8 cellular contexts compared by ENCODE assay signal in the genomic region with DNA sequence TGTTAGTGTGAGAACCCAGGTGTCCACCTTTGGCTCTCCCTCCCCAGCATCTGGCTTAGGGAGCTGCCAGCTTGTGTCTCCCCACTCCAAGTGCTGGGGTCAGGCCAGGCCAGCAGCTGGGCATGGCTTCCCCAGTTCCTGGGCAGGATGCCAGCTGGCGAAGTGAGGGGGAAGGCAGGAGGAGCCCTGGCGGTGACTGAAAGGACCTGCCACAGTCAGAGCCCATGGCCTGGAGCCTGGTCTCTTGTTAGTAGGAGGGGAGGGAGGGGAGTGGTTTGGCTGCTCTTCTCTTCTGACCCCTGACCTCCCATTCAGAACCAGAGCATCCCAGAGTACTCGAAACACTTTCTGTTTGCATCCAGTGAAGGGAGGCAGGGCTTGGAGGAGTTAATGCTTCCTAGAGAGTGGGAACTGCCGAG. TPM values are rescaled to one million over a fixed set of nuclear protein-coding genes. Genes with fewer than 3 reads are reported as not detected.
A peak's percentile ranks its signal among the peaks of the same experiment; 100 is the strongest.
DNase-seq lines count a peak whose midpoint lies in the region; ATAC-seq, FAIRE-seq and TF ChIP-seq lines count a peak whose summit lies in the region.

No MANE protein-coding gene starts in this region.

- H3K9me3 ChIP-seq in BLaER1: no peaks in the 10 kb centered on the region
- no peaks in the 10 kb centered on the region for H3K9me3 ChIP-seq in HUES6 (ENCODE audit: control insufficient read depth, insufficient read depth, low read depth, low read length)
- no peaks in the 10 kb centered on the region for H3K9me3 ChIP-seq in left ventricle myocardium inferior (replicated peaks)
- H3K9me3 ChIP-seq in psoas muscle: no peaks in the 10 kb centered on the region

- peaks cover 47% of the 10 kb centered on the region for H4K20me1 ChIP-seq in BLaER1

- H3K27me3 ChIP-seq in BLaER1: no peaks in the 10 kb centered on the region
- peaks cover 12% of the 10 kb centered on the region; the same call in 1 of the 2 replicates for H3K27me3 ChIP-seq in HUES6 (ENCODE audit: control insufficient read depth, insufficient read depth, low read length)
- no peaks in the 10 kb centered on the region for H3K27me3 ChIP-seq in left ventricle myocardium inferior (ENCODE audit: low read depth)
- H3K27me3 ChIP-seq in psoas muscle (ENCODE audit: insufficient read depth in 3 of 3, low read length in 2 of 3): peaks cover 0 to 18% (median 0%) of the 10 kb centered on the region in 3 donors

- H3K4me3 ChIP-seq in BLaER1 (peak overlapping the region; percentile 92), HUES6 (ENCODE audit: low read depth, low read length) (peak overlapping the region; percentile 21; the same call in 1 of the 2 replicates), left ventricle myocardium inferior (peak overlapping the region; percentile 88), psoas muscle (peak overlapping the region; percentile 28)

- WGBS in psoas muscle, 3 donors: 4 to 8% (median 7%) methylated on average over 4 of the region's 4 CpGs

- H3K36me3 ChIP-seq in BLaER1 (peaks cover 50% of the 10 kb centered on the region), HUES6 (ENCODE audit: control insufficient read depth, insufficient read depth, low read length) (peaks cover 8% of the 10 kb centered on the region), left ventricle myocardium inferior (peaks cover 28% of the 10 kb centered on the region), psoas muscle (ENCODE audit: insufficient read depth in 1 of 2, low read depth in 1 of 2) (peaks cover 0 to 12% of the 10 kb centered on the region in 2 donors)

- H3K27ac ChIP-seq in BLaER1: peak overlapping the region; percentile 89
- no peak overlapping the region for H3K27ac ChIP-seq in HUES6 (ENCODE audit: low read depth, low read length)
- peak overlapping the region; percentile 98 for H3K27ac ChIP-seq in left ventricle myocardium inferior (replicated peaks)
- H3K27ac ChIP-seq in psoas muscle: peak overlapping the region; percentile 70

- peak overlapping the region; percentile 96 for H3K4me2 ChIP-seq in BLaER1

- TF ChIP-seq CTCF in left ventricle myocardium inferior (IDR thresholded peaks at IDR 0.05; ENCODE audit: borderline replicate concordance) (peak; percentile 71), psoas muscle (IDR thresholded peaks at IDR 0.05) (peak; percentile 56)

- intact Hi-C loops in left ventricle myocardium inferior (cut with micrococcal nuclease): no loop called here
- intact Hi-C loops in psoas muscle (cut with DNase I): no loop called here

- ATAC-seq in psoas muscle (peak; percentile 91 to 92 (median 92)), HG02588 (IDR thresholded peaks at IDR 0.05; ENCODE audit: unreplicated experiment) (no peak), GM21447 (IDR thresholded peaks at IDR 0.05; ENCODE audit: unreplicated experiment) (no peak)

- DNase-seq in RCC 7860 (ENCODE audit: low spot score) (peak; percentile 79), astrocyte of the hippocampus (ENCODE audit: low read depth, low spot score) (peak; percentile 95), left ventricle myocardium inferior (peak; percentile 97), psoas muscle (peak; percentile 97 to 99)

- peaks cover 27% of the 10 kb centered on the region for H3K4me1 ChIP-seq in BLaER1
- peaks cover 26% of the 10 kb centered on the region for H3K4me1 ChIP-seq in HUES6 (ENCODE audit: control insufficient read depth, insufficient read depth, low read length)
- peaks cover 51% of the 10 kb centered on the region for H3K4me1 ChIP-seq in left ventricle myocardium inferior
- H3K4me1 ChIP-seq in psoas muscle: peaks cover 46% of the 10 kb centered on the region

- H3K9ac ChIP-seq in BLaER1 (peak overlapping the region; percentile 85), HUES6 (ENCODE audit: low read length) (no peak overlapping the region)

- peak; percentile 82 for FAIRE-seq in RCC 7860 (lab: Jason Lieb, UNC)

RNA-seq across cellular contexts. Expression of a gene that starts 0.6 kb away (rescaled TPM):
- total RNA-seq in left ventricle myocardium inferior (15.6 TPM), psoas muscle (10 to 100 TPM in 1 of 4 donors, 1 to 10 TPM in 3; 5.8 to 13.1 (median 7.5) TPM)
- 1 to 10 TPM; 3.3 to 6.9 (median 6.8) TPM for polyA plus RNA-seq in psoas muscle

RNA-seq across cellular contexts. Expression of a gene that starts 26.9 kb away (rescaled TPM):
- total RNA-seq in left ventricle myocardium inferior (1.0 TPM), psoas muscle (1 to 10 TPM in 2 of 4 donors, under 1 TPM in 2; 0.62 to 2.6 (median 1.0) TPM)
- polyA plus RNA-seq in psoas muscle: 1 to 10 TPM; 1.5 to 2.4 (median 1.6) TPM

RNA-seq across cellular contexts. Expression of a gene that starts 31.4 kb away (rescaled TPM):
- total RNA-seq in left ventricle myocardium inferior (17.8 TPM), psoas muscle (10 to 100 TPM in 2 of 4 donors, 1 to 10 TPM in 2; 9.9 to 11.9 (median 10.2) TPM)
- polyA plus RNA-seq in psoas muscle: 10 to 100 TPM in 2 of 3 donors, 1 to 10 TPM in 1; 7.1 to 31.7 (median 10.4) TPM

RNA-seq across cellular contexts. Expression of a gene that starts 31.8 kb away (rescaled TPM):
- total RNA-seq in left ventricle myocardium inferior (89.8 TPM), psoas muscle (10 to 100 TPM; 60.8 to 95.4 (median 73.3) TPM)
- polyA plus RNA-seq in psoas muscle: 100 to 1,000 TPM; 104 to 148 (median 109) TPM

RNA-seq across cellular contexts. Expression of a gene that starts 34.3 kb away (rescaled TPM):
- total RNA-seq in left ventricle myocardium inferior: 26.4 TPM
- 10 to 100 TPM; 16.3 to 31.3 (median 19.0) TPM for total RNA-seq in psoas muscle
- polyA plus RNA-seq in psoas muscle: 10 to 100 TPM; 24.0 to 57.4 (median 42.6) TPM

Comparison
In these comparisons a context has a peak if more than half of its experiments do, and no peak if none do; other contexts are left out.
1. H3K4me3 ChIP-seq: peak in every context shown above with its lines; median percentile 92 in BLaER1; 88 in left ventricle myocardium inferior; 28 in psoas muscle; 21 in HUES6.
2. ATAC-seq: peak in psoas muscle (4 of 4); none in HG02588 (single experiment) and GM21447 (single experiment).
3. Peak in every context shown above with its lines, with median percentiles within 50 percentile points of each other: DNase-seq.